ENCODE assay signal across 7 cellular contexts in the genomic region with DNA sequence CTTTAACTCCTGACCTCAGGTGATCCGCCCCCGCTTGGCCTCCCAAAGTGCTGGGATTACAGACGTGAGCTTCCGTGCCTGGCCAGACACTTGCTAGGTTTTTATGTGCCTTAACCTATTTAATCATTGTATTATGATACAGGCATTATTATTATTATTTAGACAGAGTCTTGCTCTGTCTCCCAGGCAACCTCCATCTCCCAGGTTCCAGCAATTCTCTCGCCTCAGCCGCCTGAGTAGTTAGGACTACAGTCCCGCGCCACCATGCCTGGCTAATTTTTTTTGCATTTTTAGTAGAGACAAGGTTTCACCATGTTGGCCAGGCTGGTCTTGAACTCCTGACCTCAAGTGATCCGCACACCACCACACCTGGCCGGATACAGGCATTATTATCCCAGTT. TPM values are rescaled to one million over a fixed set of nuclear protein-coding genes. Genes with fewer than 3 reads are reported as not detected.
"Had no signal": no experiment of that assay in that cellular context is flagged by ENCODE, and none has a peak within 500 bp of the region (broad histone marks: within the 10 kb centered on the region; RNA-seq: fewer than 3 reads in every experiment).

No MANE protein-coding gene starts in this region.

RNA-seq across cellular contexts. Expression of a gene that starts 6.0 kb away (rescaled TPM):
- total RNA-seq: smooth muscle cell had no signal

RNA-seq across cellular contexts. Expression of a gene that starts 11.5 kb away (rescaled TPM):
- total RNA-seq: naive thymus-derived CD8-positive, alpha-beta T cell; osteocyte; progenitor cell of endocrine pancreas; skeletal muscle tissue; smooth muscle cell had no signal
- polyA plus RNA-seq: naive thymus-derived CD4-positive, alpha-beta T cell; naive thymus-derived CD8-positive, alpha-beta T cell; neural cell; smooth muscle cell had no signal
